In the genomic region with DNA sequence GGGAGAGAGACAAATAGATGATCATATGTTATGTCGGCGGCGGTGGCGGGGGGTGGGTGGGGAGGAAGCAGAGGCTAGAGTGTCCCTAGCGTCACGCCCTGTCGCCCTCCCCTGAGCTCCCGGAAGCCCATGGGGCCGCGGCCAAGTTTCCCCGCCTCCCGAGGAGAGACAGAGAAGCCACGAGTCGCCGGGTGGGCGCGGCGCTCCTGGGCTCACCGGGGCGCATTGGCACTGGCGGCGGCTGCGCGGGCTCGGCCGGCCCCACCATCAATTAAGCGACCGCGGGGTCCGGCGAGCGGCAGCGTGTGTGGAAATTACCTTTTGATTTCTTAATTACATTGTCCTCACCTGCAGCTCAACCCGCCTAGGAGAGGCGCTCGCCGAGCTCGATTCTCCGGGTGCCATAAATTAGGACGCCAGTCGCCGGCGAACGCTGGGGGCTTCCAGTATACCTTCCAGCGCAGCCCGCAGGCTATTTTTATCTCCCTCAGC, we compare ENCODE assay signal across 1 cellular context.
TF ChIP-seq lines count a peak whose summit lies in the region.

No MANE protein-coding gene starts in this region.

TF ChIP-seq in SK-N-SH, 30 proteins besides CTCF, POLR2A, EP300 and RAD21 (continued from another document):
- TF ChIP-seq REST (IDR thresholded peaks at IDR 0.05; ENCODE audit: low read depth, low read length) (no peak), RFX5 (IDR thresholded peaks at IDR 0.05; ENCODE audit: low read length) (no peak), TEAD4 (IDR thresholded peaks at IDR 0.05; ENCODE audit: borderline replicate concordance, insufficient read depth) (no peak), FOXM1 (IDR thresholded peaks at IDR 0.05; ENCODE audit: low read depth) (no peak), TCF12 (IDR thresholded peaks at IDR 0.05) (no peak), CHD2 (IDR thresholded peaks at IDR 0.05; ENCODE audit: low read length, partially characterized antibody) (no peak), NFIC (IDR thresholded peaks at IDR 0.05; ENCODE audit: borderline replicate concordance) (no peak), MXI1 (IDR thresholded peaks at IDR 0.05; ENCODE audit: low read depth, low read length) (no peak), GABPA (IDR thresholded peaks at IDR 0.05; ENCODE audit: low read depth) (no peak), MEF2A (IDR thresholded peaks at IDR 0.05; ENCODE audit: borderline replicate concordance, low read depth) (no peak), FOSL2 (IDR thresholded peaks at IDR 0.05; ENCODE audit: borderline replicate concordance, low read depth) (no peak), FOXJ3 (CRISPR knock-in tag; IDR thresholded peaks at IDR 0.05) (no peak)
